ENCODE assay signal across 8 cellular contexts in genomic region chr9:134390537-134390936, GRCh38.
A peak's percentile ranks its signal among the peaks of the same experiment; 100 is the strongest.
DNase-seq lines count a peak whose midpoint lies in the region; ATAC-seq lines count a peak whose summit lies in the region.

No MANE protein-coding gene starts in this region.

- ATAC-seq in GM18520 (IDR thresholded peaks at IDR 0.05; ENCODE audit: unreplicated experiment): peak; percentile 17
- peak; percentile 15 for ATAC-seq in HG03097 (IDR thresholded peaks at IDR 0.05; ENCODE audit: low FRiP score, unreplicated experiment)
- ATAC-seq in GM18519 (IDR thresholded peaks at IDR 0.05; ENCODE audit: low FRiP score, unreplicated experiment): no peak

- DNase-seq in activated T-cell treated with anti-CD3 and anti-CD28 coated beads for 24 hours (ENCODE audit: low read depth) (peak; percentile 62), HPDE6-E6E7 (ENCODE audit: extremely low spot score) (no peak), NCI-H1694 (lab: John Stamatoyannopoulos, UW) (no peak), NCI-H510A treated with DMSO at 0.1 percent for 48 hours (lab: John Stamatoyannopoulos, UW) (no peak)
- DNase-seq in stimulated activated CD4-positive, alpha-beta T cell treated with anti-CD3 and anti-CD28 coated beads, Interleukin-1b, Interleukin-23, amount 100 ng/mL, for 1 hour (ENCODE audit: low read depth in 2 of 2): peak; percentile 27 to 57

Comparison
In these comparisons a context has a peak if more than half of its experiments do, and no peak if none do; other contexts are left out.
1. DNase-seq: peak in activated T-cell treated with anti-CD3 and anti-CD28 coated beads for 24 hours (single experiment) and stimulated activated CD4-positive, alpha-beta T cell treated with anti-CD3 and anti-CD28 coated beads, Interleukin-1b, Interleukin-23, amount 100 ng/mL, for 1 hour (2 of 2); none in HPDE6-E6E7 (single experiment), NCI-H1694 (single experiment) and NCI-H510A treated with DMSO at 0.1 percent for 48 hours (single experiment).